Comparison of ENCODE assay signal across 1 cellular context in genomic region chr2:96540136-96540535, GRCh38.
TF ChIP-seq lines count a peak whose summit lies in the region.

No MANE protein-coding gene starts in this region.

TF ChIP-seq in GM12878, 131 proteins besides CTCF, POLR2A, EP300 and RAD21:
- TF ChIP-seq EGR1 (IDR thresholded peaks at IDR 0.05; ENCODE audit: borderline replicate concordance in 1 of 2, low read depth in 2 of 2, low read length in 2 of 2) (no peak), POLR2AphosphoS5 (IDR thresholded peaks at IDR 0.05; ENCODE audit: low read length) (0 out of 2 replicates have a peak, but pooled peaks have one; percentile 9)
